ENCODE assay signal across 11 cellular contexts in genomic region chr5:146667633-146668032, GRCh38.
DNase-seq lines count a peak whose midpoint lies in the region; ATAC-seq and TF ChIP-seq lines count a peak whose summit lies in the region.
"Had no signal": no experiment of that assay in that cellular context is flagged by ENCODE, and none has a peak within 500 bp of the region (broad histone marks: within the 10 kb centered on the region; RNA-seq: fewer than 3 reads in every experiment).

No MANE protein-coding gene starts in this region.

- H3K9me3 ChIP-seq in parathyroid adenoma (ENCODE audit: control insufficient read depth, low read length), result no peaks in the 10 kb centered on the region
- H3K9me3 ChIP-seq: lower lobe of right lung had no signal

- no peaks in the 10 kb centered on the region for H3K36me3 ChIP-seq in parathyroid adenoma (ENCODE audit: control insufficient read depth, insufficient read depth, low read length)
- H3K36me3 ChIP-seq: lower lobe of right lung had no signal

- no peak overlapping the region for H3K27ac Mint-ChIP-seq in Calu3 (ENCODE audit: unreplicated experiment)
- H3K27ac Mint-ChIP-seq: T-cell had no signal

- intact Hi-C loops in Calu3 (cut with micrococcal nuclease; ENCODE audit: unreplicated experiment), result no loop called here

- no TSS peak for BruUV-seq in Calu3 (replicated peaks; lab: Mats Ljungman, UMichigan)

- H3K9me3 Mint-ChIP-seq in Calu3 (ENCODE audit: low read depth, unreplicated experiment), result no peaks in the 10 kb centered on the region
- H3K9me3 Mint-ChIP-seq: T-cell had no signal

- H3K27ac ChIP-seq in epithelial cell of prostate (no peak overlapping the region), parathyroid adenoma (no peak overlapping the region)
- H3K27ac ChIP-seq: lower lobe of right lung had no signal

- CTCF ChIA-PET in Calu3 (lab: Charles Lee), result no interaction called here

- no peak overlapping the region for H3K4me3 Mint-ChIP-seq in Calu3 (ENCODE audit: low read depth, unreplicated experiment)
- H3K4me3 Mint-ChIP-seq: T-cell had no signal

- no peak overlapping the region for H3K9ac ChIP-seq in parathyroid adenoma

- ATAC-seq in GM21737 (IDR thresholded peaks at IDR 0.05; ENCODE audit: unreplicated experiment), result no peak
- ATAC-seq in HG03196 (IDR thresholded peaks at IDR 0.05; ENCODE audit: unreplicated experiment), result no peak
- ATAC-seq: lower lobe of right lung had no signal

- peaks cover 7% of the 10 kb centered on the region for H3K4me1 ChIP-seq in parathyroid adenoma
- H3K4me1 ChIP-seq: lower lobe of right lung had no signal

- no peaks in the 10 kb centered on the region for H3K27me3 ChIP-seq in parathyroid adenoma (ENCODE audit: control insufficient read depth, insufficient read depth, low read length)

- DNase-seq in EL (peak; percentile 60), NCI-H69 (lab: John Stamatoyannopoulos, UW) (peak; percentile 85), epithelial cell of prostate (ENCODE audit: low read depth, low spot score) (peak; percentile 40), Calu3 (no peak), NCI-H510A treated with DMSO at 0.1 percent for 48 hours (lab: John Stamatoyannopoulos, UW) (no peak)
- DNase-seq: lower lobe of right lung; stimulated activated CD4-positive, alpha-beta T cell treated with anti-CD3 and anti-CD28 coated beads, Interleukin-4, amount 100 ng/mL, for 24 hours; T-cell had no signal

- peaks cover 10% of the 10 kb centered on the region for H3K4me1 Mint-ChIP-seq in Calu3 (ENCODE audit: low read depth, unreplicated experiment)

- H3K36me3 Mint-ChIP-seq in Calu3 (ENCODE audit: insufficient read depth, unreplicated experiment), result no peaks in the 10 kb centered on the region
- H3K36me3 Mint-ChIP-seq: T-cell had no signal

- H3K4me2 ChIP-seq in parathyroid adenoma (ENCODE audit: low read length), result no peak overlapping the region

- H2AFZ ChIP-seq in parathyroid adenoma, result peak overlapping the region; percentile 60

- peaks cover 14% of the 10 kb centered on the region for H3K27me3 Mint-ChIP-seq in Calu3 (ENCODE audit: unreplicated experiment)
- H3K27me3 Mint-ChIP-seq: T-cell had no signal

- TF ChIP-seq CTCF in parathyroid adenoma (IDR thresholded peaks at IDR 0.05) (no peak), Calu3 (IDR thresholded peaks at IDR 0.05; ENCODE audit: unreplicated experiment) (no peak)

- H3K4me3 ChIP-seq in parathyroid adenoma (ENCODE audit: low read depth, low read length), result no peak overlapping the region
- H3K4me3 ChIP-seq: lower lobe of right lung had no signal

- H3K79me2 ChIP-seq in parathyroid adenoma, result no peaks in the 10 kb centered on the region

Comparison
In these comparisons a context has a peak if more than half of its experiments do, and no peak if none do; other contexts are left out.
1. DNase-seq: peak in EL (single experiment), NCI-H69 (single experiment) and epithelial cell of prostate (single experiment); none in Calu3 (single experiment) and NCI-H510A treated with DMSO at 0.1 percent for 48 hours (single experiment).